8 cellular contexts compared by ENCODE assay signal in the genomic region with DNA sequence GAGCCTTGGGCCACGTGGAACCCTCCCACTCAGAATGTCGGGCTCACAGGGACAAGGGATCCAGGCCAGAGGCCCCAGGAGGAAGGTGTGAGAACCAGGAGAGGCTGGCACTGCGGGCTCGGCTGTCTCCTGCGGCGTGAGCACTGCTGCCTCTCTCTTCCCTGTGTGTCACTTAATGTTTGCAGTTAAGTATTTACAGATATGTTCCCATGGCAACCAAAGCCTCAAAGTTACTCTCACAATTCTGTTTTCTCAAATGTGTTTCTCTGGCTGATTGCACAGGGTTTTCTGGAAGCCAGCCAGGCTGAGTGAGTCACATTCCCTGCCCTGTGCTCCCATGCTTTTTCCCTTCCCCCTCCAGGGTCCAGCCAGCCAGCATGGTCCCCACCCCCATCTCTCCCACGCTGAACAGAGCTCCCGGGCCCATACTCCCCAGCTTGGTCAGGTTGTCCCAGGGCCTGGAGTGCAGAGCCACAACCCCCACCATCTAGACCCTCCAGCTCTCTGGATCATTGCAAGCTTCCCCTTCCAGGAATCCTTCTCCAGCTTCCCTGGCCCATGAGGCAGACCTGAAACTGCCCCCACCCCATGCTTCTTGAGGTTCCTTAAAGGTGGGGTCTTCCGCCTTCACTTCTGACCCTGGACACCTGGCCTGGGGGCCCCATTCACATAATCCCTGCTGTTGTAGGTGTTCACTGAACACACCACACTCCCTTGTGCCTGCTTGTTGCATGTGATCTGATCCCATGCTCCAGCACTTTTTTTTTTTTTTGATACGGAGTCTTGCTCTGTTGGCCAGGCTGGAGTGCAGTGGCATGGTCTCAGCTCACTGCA.
DNase-seq lines count a peak whose midpoint lies in the region; ATAC-seq, FAIRE-seq and TF ChIP-seq lines count a peak whose summit lies in the region.

No MANE protein-coding gene starts in this region.

- WGBS in transverse colon (ENCODE audit: low coverage in 1 of 2), 2 donors: 29 to 32% methylated on average over 2 to 10 of the region's 10 CpGs

- no peaks in the 10 kb centered on the region for H3K9me3 ChIP-seq in transverse colon

- H3K36me3 Mint-ChIP-seq in activated naive CD4-positive, alpha-beta T cell treated with anti-CD3 and anti-CD28 coated beads for 36 hours (ENCODE audit: low read depth): no peaks in the 10 kb centered on the region

- H3K4me1 Mint-ChIP-seq in activated naive CD4-positive, alpha-beta T cell treated with anti-CD3 and anti-CD28 coated beads for 36 hours (ENCODE audit: low read depth): no peaks in the 10 kb centered on the region

- H3K9me3 Mint-ChIP-seq in activated naive CD4-positive, alpha-beta T cell treated with anti-CD3 and anti-CD28 coated beads for 36 hours: no peaks in the 10 kb centered on the region

- H3K27me3 ChIP-seq in bronchial epithelial cell (ENCODE audit: control insufficient read depth, insufficient read depth, low read length): peaks cover 2% of the 10 kb centered on the region
- no peaks in the 10 kb centered on the region for H3K27me3 ChIP-seq in transverse colon

- H3K27ac ChIP-seq in transverse colon: peak overlapping the region in 3 of 4 donors; percentile 1 to 45 (median 5)

- ATAC-seq in GM18505 (IDR thresholded peaks at IDR 0.05; ENCODE audit: unreplicated experiment) (peak; percentile 73), HG03432 (IDR thresholded peaks at IDR 0.05; ENCODE audit: unreplicated experiment) (peak; percentile 90), GM21381 (IDR thresholded peaks at IDR 0.05; ENCODE audit: unreplicated experiment) (no peak)

- FAIRE-seq in bronchial epithelial cell (lab: Jason Lieb, UNC): peak; percentile 36

- H3K27ac Mint-ChIP-seq in activated naive CD4-positive, alpha-beta T cell treated with anti-CD3 and anti-CD28 coated beads for 36 hours: no peak overlapping the region

- peak; percentile 91 for DNase-seq in NCI-H446 treated with DMSO at 0.1 percent for 48 hours (lab: John Stamatoyannopoulos, UW)
- DNase-seq in bronchial epithelial cell (ENCODE audit: low read depth): peak; percentile 95
- DNase-seq in left kidney (ENCODE audit: low read depth, low spot score): peak; percentile 96
- peak; percentile 79 for DNase-seq in transverse colon
- no peak for DNase-seq in activated naive CD4-positive, alpha-beta T cell treated with anti-CD3 and anti-CD28 coated beads for 36 hours

- no peak for TF ChIP-seq POLR2A in GM18505 (IDR thresholded peaks at IDR 0.05; ENCODE audit: borderline replicate concordance, extremely low read depth, insufficient read depth, insufficient read length)
- TF ChIP-seq POLR2A in transverse colon (IDR thresholded peaks at IDR 0.05): no peak

- H3K4me3 ChIP-seq in bronchial epithelial cell (ENCODE audit: low read depth, low read length) (no peak overlapping the region), transverse colon (no peak overlapping the region)

- CTCF ChIA-PET in activated naive CD4-positive, alpha-beta T cell treated with anti-CD3 and anti-CD28 coated beads for 36 hours (lab: Charles Lee): no interaction called here

- TF ChIP-seq CTCF in bronchial epithelial cell (IDR thresholded peaks at IDR 0.05; ENCODE audit: insufficient read depth, low read length, severe bottlenecking) (no peak), transverse colon (IDR thresholded peaks at IDR 0.05) (no peak)

- no peak for TF ChIP-seq EP300 in transverse colon (IDR thresholded peaks at IDR 0.05; ENCODE audit: low read depth)

- no peak overlapping the region for H3K4me3 Mint-ChIP-seq in activated naive CD4-positive, alpha-beta T cell treated with anti-CD3 and anti-CD28 coated beads for 36 hours

- in situ Hi-C loops in transverse colon (cut with MboI; ENCODE audit: low pct_ligation_motif_present in 1 of 4, low pct_unique_long_range_greater_than_20kb in 1 of 4, low sequenced_read_pairs in 3 of 4): no loop called here

- peaks cover 9 to 16% (median 12%) of the 10 kb centered on the region in 4 donors for H3K4me1 ChIP-seq in transverse colon

- intact Hi-C loops in transverse colon (cut with DNase I; ENCODE audit: low total_unique reads): no loop called here
- intact Hi-C loops in activated naive CD4-positive, alpha-beta T cell treated with anti-CD3 and anti-CD28 coated beads for 36 hours (cut with micrococcal nuclease): no loop called here

- H3K36me3 ChIP-seq in bronchial epithelial cell (ENCODE audit: control insufficient read depth, insufficient read depth, low read length) (no peaks in the 10 kb centered on the region), transverse colon (no peaks in the 10 kb centered on the region)

- H3K27me3 Mint-ChIP-seq in activated naive CD4-positive, alpha-beta T cell treated with anti-CD3 and anti-CD28 coated beads for 36 hours (ENCODE audit: low read depth): no peaks in the 10 kb centered on the region
